Comparison of ENCODE assay signal across 16 cellular contexts in the genomic region with DNA sequence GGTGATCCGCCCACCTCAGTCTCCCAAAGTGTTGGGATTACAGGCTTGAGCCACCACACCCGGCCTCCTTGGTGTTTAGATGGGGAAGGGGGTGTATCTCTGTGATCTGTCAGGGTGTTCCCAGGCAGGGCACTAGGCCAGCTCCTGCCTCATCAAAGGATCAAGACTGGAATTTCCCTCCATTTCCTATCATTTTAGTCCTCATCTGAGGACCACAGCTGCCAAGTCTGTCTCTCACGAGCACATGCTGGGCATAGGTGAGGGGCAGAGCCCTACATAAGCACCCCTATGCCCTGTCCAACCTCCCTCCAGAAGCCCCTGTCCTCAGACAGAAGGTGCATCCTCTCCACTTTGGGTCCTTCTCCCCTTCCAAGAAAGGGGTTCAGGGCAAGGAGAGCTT.
"Had no signal": no experiment of that assay in that cellular context is flagged by ENCODE, and none has a peak within 500 bp of the region (broad histone marks: within the 10 kb centered on the region; RNA-seq: fewer than 3 reads in every experiment).

No MANE protein-coding gene starts in this region.

- H3K9me3 Mint-ChIP-seq: activated CD4-positive, alpha-beta memory T cell treated with anti-CD3 and anti-CD28 coated beads, Interleukin-2, amount 10 ng/mL, durations not matched to agents 7 days and 5 days; activated naive CD8-positive, alpha-beta T cell treated with anti-CD3 and anti-CD28 coated beads, Interleukin-2, amount 50 U/mL, for 24 hours; nephron had no signal

- H3K9me3 ChIP-seq: colonic mucosa, lower lobe of right lung, mucosa of descending colon, transverse colon had no signal

- DNase-seq: activated CD4-positive, alpha-beta memory T cell treated with anti-CD3 and anti-CD28 coated beads, Interleukin-2, amount 10 ng/mL, durations not matched to agents 7 days and 5 days; activated CD8-positive, alpha-beta memory T cell treated with anti-CD3 and anti-CD28 coated beads, Interleukin-2, amount 50 U/mL, for 4 hours; activated naive CD4-positive, alpha-beta T cell treated with Interleukin-2 at 50 U/mL for 16 hours; activated naive CD8-positive, alpha-beta T cell treated with anti-CD3 and anti-CD28 coated beads, Interleukin-2, amount 50 U/mL, for 24 hours; colonic mucosa; effector memory CD4-positive, alpha-beta T cell; kidney glomerular epithelial cell; lower lobe of right lung; mucosa of descending colon; stimulated activated CD4-positive, alpha-beta T cell treated with anti-CD3 and anti-CD28 coated beads, Interleukin-12 subunit alpha, Interleukin-12 subunit beta, amount 100 ng/mL, for 4 hours; stimulated activated naive CD4-positive, alpha-beta T cell; substantia nigra; SW 1271; transverse colon had no signal

- H3K4me3 Mint-ChIP-seq: activated CD4-positive, alpha-beta memory T cell treated with anti-CD3 and anti-CD28 coated beads, Interleukin-2, amount 10 ng/mL, durations not matched to agents 7 days and 5 days; activated naive CD8-positive, alpha-beta T cell treated with anti-CD3 and anti-CD28 coated beads, Interleukin-2, amount 50 U/mL, for 24 hours; nephron had no signal

- H3K4me3 ChIP-seq: colonic mucosa, hepatocyte, lower lobe of right lung, mucosa of descending colon, transverse colon had no signal

- H3K27me3 ChIP-seq: colonic mucosa, hepatocyte, transverse colon had no signal

- H3K27ac Mint-ChIP-seq: activated CD4-positive, alpha-beta memory T cell treated with anti-CD3 and anti-CD28 coated beads, Interleukin-2, amount 10 ng/mL, durations not matched to agents 7 days and 5 days; activated naive CD8-positive, alpha-beta T cell treated with anti-CD3 and anti-CD28 coated beads, Interleukin-2, amount 50 U/mL, for 24 hours; nephron had no signal

- H3K36me3 ChIP-seq: colonic mucosa, lower lobe of right lung, transverse colon had no signal
